In genomic region chr22:37260939-37261338, GRCh38 we compare ENCODE assay signal across 8 cellular contexts. TPM values are rescaled to one million over a fixed set of nuclear protein-coding genes. Genes with fewer than 3 reads are reported as not detected.
DNase-seq lines count a peak whose midpoint lies in the region; TF ChIP-seq lines count a peak whose summit lies in the region.

No MANE protein-coding gene starts in this region.

- H3K27ac Mint-ChIP-seq in chondrocyte (ENCODE audit: unreplicated experiment), result no peak overlapping the region

- peak; percentile 2 for DNase-seq in NCI-H510A treated with DMSO at 0.1 percent for 48 hours (lab: John Stamatoyannopoulos, UW)
- no peak for DNase-seq in NCI-H510A (lab: John Stamatoyannopoulos, UW)
- DNase-seq in NB4 (ENCODE audit: low read depth), result peak; percentile 65
- DNase-seq in chondrocyte (ENCODE audit: low spot score), result peak; percentile 52
- peak; percentile 63 to 70 for DNase-seq in lung microvascular endothelial cell (ENCODE audit: low read depth in 2 of 2)
- DNase-seq in stromal cell of bone marrow (ENCODE audit: low read depth), result peak; percentile 33
- no peak for DNase-seq in ureter (ENCODE audit: low spot score)

- H3K9me3 Mint-ChIP-seq in chondrocyte (ENCODE audit: low read depth), result peaks cover 13% of the 10 kb centered on the region

- peaks cover 15% of the 10 kb centered on the region for H3K27me3 Mint-ChIP-seq in chondrocyte (ENCODE audit: low read depth)

- H3K36me3 Mint-ChIP-seq in chondrocyte (ENCODE audit: low read depth), result peaks cover 4% of the 10 kb centered on the region

- TF ChIP-seq CTCF in NB4 (IDR thresholded peaks at IDR 0.05; ENCODE audit: low read depth, low read length) (peak; percentile 90), WI38 (IDR thresholded peaks at IDR 0.05; ENCODE audit: low read depth, low read length) (peak; percentile 89), chondrocyte (IDR thresholded peaks at IDR 0.05) (peak; percentile 89)

- no peak for TF ChIP-seq POLR2A in NB4 (IDR thresholded peaks at IDR 0.05; ENCODE audit: extremely low read depth, insufficient read length)

- peaks cover 12% of the 10 kb centered on the region for H3K4me1 Mint-ChIP-seq in chondrocyte (ENCODE audit: low read depth)

- H3K4me3 ChIP-seq in NB4 (ENCODE audit: low read depth, low read length) (no peak overlapping the region), WI38 (ENCODE audit: low read depth, low read length) (no peak overlapping the region)

- H3K4me3 Mint-ChIP-seq in chondrocyte (ENCODE audit: unreplicated experiment), result no peak overlapping the region

RNA-seq across cellular contexts. Expression of gene RAC2, which starts 16.9 kb away (rescaled TPM):
- 0.20 TPM in 1 of 3 replicates, not detected in the others for total RNA-seq in chondrocyte
- total RNA-seq in lung microvascular endothelial cell, result 3.0 and 15.3 TPM in 2 replicates
- 30.4 TPM for total RNA-seq in ureter

RNA-seq across cellular contexts. Expression of gene CYTH4, which starts 21.4 kb away (rescaled TPM):
- total RNA-seq in chondrocyte, result not detected in 3 replicates
- under 0.01 TPM in 1 of 2 replicates, not detected in the other for total RNA-seq in lung microvascular endothelial cell
- total RNA-seq in ureter, result 16.3 TPM

RNA-seq across cellular contexts. Expression of gene SSTR3, which starts 48.7 kb away (rescaled TPM):
- not detected in 3 replicates for total RNA-seq in chondrocyte
- total RNA-seq in lung microvascular endothelial cell, result not detected in 2 replicates
- total RNA-seq in ureter, result not detected

Comparison
In these comparisons a context has a peak if more than half of its experiments do, and no peak if none do; other contexts are left out.
1. DNase-seq: peak in NCI-H510A treated with DMSO at 0.1 percent for 48 hours (single experiment), NB4 (single experiment), chondrocyte (single experiment), lung microvascular endothelial cell (2 of 2) and stromal cell of bone marrow (single experiment); none in NCI-H510A (single experiment) and ureter (single experiment).
2. RNA of gene CYTH4, which starts 21.4 kb away (total RNA-seq): 16.3 TPM in ureter (single experiment); not detected in chondrocyte and under 0.01 TPM in lung microvascular endothelial cell; every median in the first group is over 10 times any median in the second.
3. Peak in every context shown above with its lines, with median percentiles within 50 percentile points of each other: CTCF ChIP-seq.